11 cellular contexts compared by ENCODE assay signal in genomic region chr3:4829031-4829394, GRCh38.
A peak's percentile ranks its signal among the peaks of the same experiment; 100 is the strongest.
DNase-seq lines count a peak whose midpoint lies in the region; ATAC-seq and TF ChIP-seq lines count a peak whose summit lies in the region.
"Had no signal": no experiment of that assay in that cellular context is flagged by ENCODE, and none has a peak within 500 bp of the region (broad histone marks: within the 10 kb centered on the region; RNA-seq: fewer than 3 reads in every experiment).

No MANE protein-coding gene starts in this region.

- H3K9me3 ChIP-seq in stomach, result no peaks in the 10 kb centered on the region

- H3K27ac Mint-ChIP-seq in activated CD4-positive, alpha-beta T cell treated with anti-CD3 and anti-CD28 coated beads, Interleukin-2, amount 10 ng/mL, durations not matched to agents 24 days and 14 days, result peak overlapping the region; percentile 100
- H3K27ac Mint-ChIP-seq in central memory CD8-positive, alpha-beta T cell (ENCODE audit: low read depth), result peak overlapping the region; percentile 99

- H3K4me1 ChIP-seq in stomach, result peaks cover 15 to 63% (median 34%) of the 10 kb centered on the region in 4 donors

- H3K36me3 ChIP-seq in stomach, result peaks cover 0 to 14% (median 9%) of the 10 kb centered on the region in 4 donors
- H3K36me3 ChIP-seq: brain microvascular endothelial cell had no signal

- no peak for TF ChIP-seq EP300 in stomach (IDR thresholded peaks at IDR 0.05)

- peak overlapping the region; percentile 84 for H3K4me3 Mint-ChIP-seq in activated CD4-positive, alpha-beta T cell treated with anti-CD3 and anti-CD28 coated beads, Interleukin-2, amount 10 ng/mL, durations not matched to agents 24 days and 14 days
- H3K4me3 Mint-ChIP-seq in central memory CD8-positive, alpha-beta T cell, result peak overlapping the region; percentile 46

- H3K36me3 Mint-ChIP-seq in activated CD4-positive, alpha-beta T cell treated with anti-CD3 and anti-CD28 coated beads, Interleukin-2, amount 10 ng/mL, durations not matched to agents 24 days and 14 days (ENCODE audit: low read depth), result peaks cover 53% of the 10 kb centered on the region
- peaks cover 18% of the 10 kb centered on the region for H3K36me3 Mint-ChIP-seq in central memory CD8-positive, alpha-beta T cell (ENCODE audit: insufficient read depth)

- H3K9me3 Mint-ChIP-seq in activated CD4-positive, alpha-beta T cell treated with anti-CD3 and anti-CD28 coated beads, Interleukin-2, amount 10 ng/mL, durations not matched to agents 24 days and 14 days, result no peaks in the 10 kb centered on the region
- H3K9me3 Mint-ChIP-seq in central memory CD8-positive, alpha-beta T cell, result no peaks in the 10 kb centered on the region

- DNase-seq in activated CD4-positive, alpha-beta T cell treated with anti-CD3 and anti-CD28 coated beads, Interleukin-2, amount 10 ng/mL, durations not matched to agents 24 days and 14 days, result peak; percentile 63
- DNase-seq in activated CD4-positive, alpha-beta T cell treated with anti-CD3 and anti-CD28 coated beads for 4 hours, result no peak
- no peak for DNase-seq in central memory CD8-positive, alpha-beta T cell (ENCODE audit: low spot score in 2 of 2)
- DNase-seq in stomach, result no peak
- DNase-seq in cerebellar nuclear complex (lab: John Stamatoyannopoulos, UW), result no peak
- no peak for DNase-seq in T1000 (lab: John Stamatoyannopoulos, UW)
- no peak for DNase-seq in NCI-H2196 treated with DMSO at 0.1 percent for 48 hours (lab: John Stamatoyannopoulos, UW; ENCODE audit: unreplicated experiment)
- DNase-seq: brain microvascular endothelial cell, H7 had no signal

- no peaks in the 10 kb centered on the region for H3K27me3 ChIP-seq in stomach
- H3K27me3 ChIP-seq: brain microvascular endothelial cell had no signal

- peaks cover 87% of the 10 kb centered on the region for H3K4me1 Mint-ChIP-seq in activated CD4-positive, alpha-beta T cell treated with anti-CD3 and anti-CD28 coated beads, Interleukin-2, amount 10 ng/mL, durations not matched to agents 24 days and 14 days
- peaks cover 68% of the 10 kb centered on the region for H3K4me1 Mint-ChIP-seq in central memory CD8-positive, alpha-beta T cell

- H3K4me3 ChIP-seq in stomach, result no peak overlapping the region

- intact Hi-C loops in activated CD4-positive, alpha-beta T cell treated with anti-CD3 and anti-CD28 coated beads, Interleukin-2, amount 10 ng/mL, durations not matched to agents 24 days and 14 days (cut with micrococcal nuclease), result no loop called here
- intact Hi-C loops in stomach (cut with DNase I; ENCODE audit: low total_unique reads), result no loop called here

- TF ChIP-seq POLR2A in stomach (IDR thresholded peaks at IDR 0.05), result no peak

- TF ChIP-seq CTCF in stomach (IDR thresholded peaks at IDR 0.05), result no peak

- H3K27ac ChIP-seq in stomach, result peak overlapping the region in 4 of 5 donors; percentile 26 to 73 (median 69)
- H3K27ac ChIP-seq: brain microvascular endothelial cell had no signal

- ATAC-seq in HG03175 (IDR thresholded peaks at IDR 0.05; ENCODE audit: unreplicated experiment), result peak; percentile 37
- ATAC-seq in central memory CD8-positive, alpha-beta T cell (replicated peaks; ENCODE audit: extremely low read depth, poor library complexity, severe bottlenecking), result no peak
- ATAC-seq: HepG2 had no signal

- WGBS in stomach, 5 donors, result 79 to 91% (median 83%) methylated on average over 1 of the region's 1 CpG

- no peaks in the 10 kb centered on the region for H3K27me3 Mint-ChIP-seq in activated CD4-positive, alpha-beta T cell treated with anti-CD3 and anti-CD28 coated beads, Interleukin-2, amount 10 ng/mL, durations not matched to agents 24 days and 14 days
- no peaks in the 10 kb centered on the region for H3K27me3 Mint-ChIP-seq in central memory CD8-positive, alpha-beta T cell
